ENCODE assay signal across 8 cellular contexts in the genomic region with DNA sequence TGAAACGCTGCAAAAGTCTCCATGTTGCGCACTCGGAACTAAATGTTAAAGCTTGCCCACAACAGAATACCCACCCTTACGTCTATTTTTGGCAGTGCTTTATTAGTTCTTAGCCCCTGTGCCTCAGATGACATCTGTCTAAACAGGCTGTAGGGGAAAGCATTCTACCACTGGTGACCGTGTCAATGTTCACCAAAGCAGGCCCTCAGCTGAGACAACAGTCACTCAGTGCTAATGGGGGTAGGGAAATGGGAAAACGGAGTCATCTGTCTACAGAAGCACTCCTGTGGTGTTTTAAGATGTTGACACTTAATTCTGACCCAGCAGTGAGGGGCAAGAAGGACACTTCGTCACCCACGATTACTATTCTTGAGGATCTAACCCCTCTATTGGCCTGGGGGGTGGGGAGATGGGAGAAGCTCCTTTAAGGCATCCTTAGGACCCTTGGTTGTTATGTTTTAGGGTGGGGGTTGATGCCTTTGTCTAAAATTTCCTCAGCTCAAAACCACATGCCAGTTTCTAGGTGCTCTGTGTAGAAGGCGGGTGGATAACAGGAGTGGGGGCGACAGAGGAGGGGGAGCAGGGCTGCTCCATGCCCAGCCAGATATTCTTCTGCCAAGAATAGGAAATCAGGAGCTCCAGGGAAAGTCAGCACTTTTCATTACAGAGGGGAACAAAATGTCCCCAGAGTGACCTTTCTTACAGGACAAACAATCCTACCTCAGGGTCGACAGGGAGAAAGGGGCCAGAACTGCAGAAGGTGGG. TPM values are rescaled to one million over a fixed set of nuclear protein-coding genes. Genes with fewer than 3 reads are reported as not detected.
DNase-seq lines count a peak whose midpoint lies in the region; FAIRE-seq and TF ChIP-seq lines count a peak whose summit lies in the region.
"Had no signal": no experiment of that assay in that cellular context is flagged by ENCODE, and none has a peak within 500 bp of the region (broad histone marks: within the 10 kb centered on the region; RNA-seq: fewer than 3 reads in every experiment).

No MANE protein-coding gene starts in this region.

- FAIRE-seq in astrocyte (lab: Jason Lieb, UNC), result no peak
- FAIRE-seq in HTR-8/SVneo (lab: Jason Lieb, UNC), result no peak

- peaks cover 13 to 29% (median 24%) of the 10 kb centered on the region in 11 experiments; a peak in 21 of 22 replicates for H3K27me3 ChIP-seq in BLaER1 treated with 17β-estradiol and CSF1 and Interleukin-3, amounts not matched to agents 10 nM and 100 nM
- H3K27me3 ChIP-seq in astrocyte (ENCODE audit: insufficient read depth, low read length) (peaks cover 9% of the 10 kb centered on the region), muscle layer of duodenum (ENCODE audit: low read depth, low read length) (peaks cover 10% of the 10 kb centered on the region)

- no peaks in the 10 kb centered on the region for H3K9me3 Mint-ChIP-seq in astrocyte (ENCODE audit: unreplicated experiment)

- H4K20me1 ChIP-seq in BLaER1 treated with 17β-estradiol and CSF1 and Interleukin-3, amounts not matched to agents 10 nM and 100 nM, result peaks cover 0 to 11% (median 0%) of the 10 kb centered on the region in 11 experiments; a peak in 3 of 22 replicates
- no peaks in the 10 kb centered on the region for H4K20me1 ChIP-seq in astrocyte (ENCODE audit: insufficient read depth, low read length)

- H3K36me3 Mint-ChIP-seq in astrocyte (ENCODE audit: low read depth, unreplicated experiment), result peaks cover 14% of the 10 kb centered on the region

- H2AFZ ChIP-seq in astrocyte (ENCODE audit: low read depth, low read length), result no peak overlapping the region

- H3K4me1 Mint-ChIP-seq in astrocyte (ENCODE audit: low read depth, unreplicated experiment), result peaks cover 30% of the 10 kb centered on the region

- peaks cover 73 to 94% (median 81%) of the 10 kb centered on the region in 10 experiments for H3K4me1 ChIP-seq in BLaER1 treated with 17β-estradiol and CSF1 and Interleukin-3, amounts not matched to agents 10 nM and 100 nM
- peaks cover 18% of the 10 kb centered on the region for H3K4me1 ChIP-seq in astrocyte (ENCODE audit: insufficient read depth, low read length)
- H3K4me1 ChIP-seq in muscle layer of duodenum (ENCODE audit: control insufficient read depth in 1 of 2, insufficient read depth in 2 of 2, low read length in 2 of 2), result peaks cover 23 to 50% of the 10 kb centered on the region in 2 donors

- H3K79me2 ChIP-seq in astrocyte (ENCODE audit: insufficient read depth, low read length), result no peaks in the 10 kb centered on the region

- H3K27ac Mint-ChIP-seq in astrocyte (ENCODE audit: unreplicated experiment), result peak overlapping the region; percentile 75

- H3K36me3 ChIP-seq in BLaER1 treated with 17β-estradiol and CSF1 and Interleukin-3, amounts not matched to agents 10 nM and 100 nM, result 0 out of 22 replicates have a peak, but pooled peaks cover 0 to 7% (median 0%) of the 10 kb centered on the region in 11 experiments
- H3K36me3 ChIP-seq in astrocyte (ENCODE audit: insufficient read depth, low read length), result no peaks in the 10 kb centered on the region
- peaks cover 6 to 20% of the 10 kb centered on the region in 2 donors for H3K36me3 ChIP-seq in muscle layer of duodenum (ENCODE audit: control insufficient read depth in 1 of 2, insufficient read depth in 2 of 2, low read length in 2 of 2)

- H3K4me3 ChIP-seq in BLaER1 treated with 17β-estradiol and CSF1 and Interleukin-3, amounts not matched to agents 10 nM and 100 nM, result no peak overlapping the region; a peak in 1 of 20 replicates
- H3K4me3 ChIP-seq in astrocyte (ENCODE audit: insufficient read depth, low read depth, low read length) (no peak overlapping the region), muscle layer of duodenum (ENCODE audit: low read depth in 1 of 2, low read length in 2 of 2) (peak overlapping the region; percentile 0 to 46)

- peak overlapping the region; percentile 76 for H3K4me3 Mint-ChIP-seq in astrocyte (ENCODE audit: unreplicated experiment)

- TF ChIP-seq CTCF in astrocyte (IDR thresholded peaks at IDR 0.05; ENCODE audit: insufficient read depth, low read depth, low read length), result no peak

- peak overlapping the region in 3 of 11 experiments; percentile 1 to 48 (median 18); a peak in 3 of 22 replicates for H3K9ac ChIP-seq in BLaER1 treated with 17β-estradiol and CSF1 and Interleukin-3, amounts not matched to agents 10 nM and 100 nM
- no peak overlapping the region for H3K9ac ChIP-seq in astrocyte (ENCODE audit: low read length)

- DNase-seq in astrocyte (ENCODE audit: low read depth) (no peak), HTR-8/SVneo (ENCODE audit: insufficient read length, low spot score) (no peak), NCI-H774 (lab: John Stamatoyannopoulos, UW) (no peak), RPMI8226 (no peak)

- peak overlapping the region; percentile 67 to 89 (median 81) for H3K4me2 ChIP-seq in BLaER1 treated with 17β-estradiol and CSF1 and Interleukin-3, amounts not matched to agents 10 nM and 100 nM
- H3K4me2 ChIP-seq in astrocyte (ENCODE audit: low read length), result peak overlapping the region; percentile 78

- peaks cover 8% of the 10 kb centered on the region for H3K27me3 Mint-ChIP-seq in astrocyte (ENCODE audit: low read depth, unreplicated experiment)

- H3K27ac ChIP-seq in BLaER1 treated with 17β-estradiol and CSF1 and Interleukin-3, amounts not matched to agents 10 nM and 100 nM, result peak overlapping the region in 4 of 11 experiments; percentile 10 to 42 (median 22); a peak in 4 of 22 replicates
- H3K27ac ChIP-seq in astrocyte (ENCODE audit: low read depth, low read length) (no peak overlapping the region), muscle layer of duodenum (ENCODE audit: low read length) (no peak overlapping the region)

- H3K9me3 ChIP-seq in BLaER1 treated with 17β-estradiol and CSF1 and Interleukin-3, amounts not matched to agents 10 nM and 100 nM (replicated peaks in 1 of 11), result no peaks in the 10 kb centered on the region
- H3K9me3 ChIP-seq in astrocyte (ENCODE audit: insufficient read depth, low read depth, low read length), result no peaks in the 10 kb centered on the region
- no peaks in the 10 kb centered on the region for H3K9me3 ChIP-seq in muscle layer of duodenum (ENCODE audit: control insufficient read depth in 1 of 2, low read length in 2 of 2)

RNA-seq across cellular contexts. Expression of a gene that starts 15.6 kb away (rescaled TPM):
- not detected in 2 replicates for total RNA-seq in astrocyte
- total RNA-seq: esophagus mucosa, renal cortical epithelial cell had no signal

RNA-seq across cellular contexts. Expression of a gene that starts 19.3 kb away (rescaled TPM):
- 6.5 and 6.7 TPM in 2 replicates for total RNA-seq in astrocyte

RNA-seq across cellular contexts. Expression of a gene that starts 21.5 kb away (rescaled TPM):
- 5.6 and 6.3 TPM in 2 replicates for total RNA-seq in astrocyte

RNA-seq across cellular contexts. Expression of a gene that starts 27.8 kb away (rescaled TPM):
- total RNA-seq in astrocyte, result 31.8 and 33.3 TPM in 2 replicates

RNA-seq across cellular contexts. Expression of a gene that starts 45.2 kb away (rescaled TPM):
- 188 and 213 TPM in 2 replicates for total RNA-seq in astrocyte

Comparison
In these comparisons a context has a peak if more than half of its experiments do, and no peak if none do; other contexts are left out.
1. H3K4me3 ChIP-seq: peak in muscle layer of duodenum (2 of 2); none in BLaER1 treated with 17β-estradiol and CSF1 and Interleukin-3, amounts not matched to agents 10 nM and 100 nM (0 of 10) and astrocyte (single experiment).